In genomic region chr16:12078405-12079245, GRCh38 we compare ENCODE assay signal across 11 cellular contexts.
DNase-seq lines count a peak whose midpoint lies in the region; ATAC-seq and TF ChIP-seq lines count a peak whose summit lies in the region.
"Had no signal": no experiment of that assay in that cellular context is flagged by ENCODE, and none has a peak within 500 bp of the region (broad histone marks: within the 10 kb centered on the region; RNA-seq: fewer than 3 reads in every experiment).

No MANE protein-coding gene starts in this region.

- H3K9me3 ChIP-seq in lower lobe of right lung (no peaks in the 10 kb centered on the region), upper lobe of right lung (no peaks in the 10 kb centered on the region)
- H3K9me3 ChIP-seq: ascending aorta had no signal

- no peaks in the 10 kb centered on the region for H3K27me3 Mint-ChIP-seq in activated CD8-positive, alpha-beta T cell treated with anti-CD3 and anti-CD28 coated beads, Interleukin-2, amount 10 ng/mL, durations not matched to agents 7 days and 5 days (ENCODE audit: low read depth)

- peak overlapping the region; percentile 87 for H3K27ac Mint-ChIP-seq in activated CD8-positive, alpha-beta T cell treated with anti-CD3 and anti-CD28 coated beads, Interleukin-2, amount 10 ng/mL, durations not matched to agents 7 days and 5 days

- intact Hi-C loops in cardiac septum (cut with DNase I), result no loop called here
- intact Hi-C loops in Right ventricle myocardium inferior (cut with DNase I), result no loop called here
- intact Hi-C loops in lower lobe of right lung (cut with DNase I), result no loop called here
- intact Hi-C loops in upper lobe of right lung (cut with DNase I), result no loop called here

- peaks cover 12% of the 10 kb centered on the region for H3K36me3 Mint-ChIP-seq in activated CD8-positive, alpha-beta T cell treated with anti-CD3 and anti-CD28 coated beads, Interleukin-2, amount 10 ng/mL, durations not matched to agents 7 days and 5 days (ENCODE audit: low read depth)

- peaks cover 15% of the 10 kb centered on the region for H3K36me3 ChIP-seq in lower lobe of right lung
- H3K36me3 ChIP-seq in upper lobe of right lung, result peaks cover 18% of the 10 kb centered on the region

- DNase-seq in cardiac septum (ENCODE audit: low spot score), result peak; percentile 49
- no peak for DNase-seq in Right ventricle myocardium inferior (ENCODE audit: missing footprints)
- DNase-seq in activated CD8-positive, alpha-beta T cell treated with anti-CD3 and anti-CD28 coated beads, Interleukin-2, amount 10 ng/mL, durations not matched to agents 7 days and 5 days, result peak; percentile 34
- peak; percentile 44 for DNase-seq in lower lobe of right lung
- peak; percentile 54 for DNase-seq in upper lobe of right lung
- no peak for DNase-seq in stimulated activated CD8-positive, alpha-beta memory T cell treated with anti-CD3 and anti-CD28 coated beads, Interleukin-4, amount 100 ng/mL, for 48 hours
- no peak for DNase-seq in globus pallidus (ENCODE audit: low spot score)
- DNase-seq: hippocampal formation, left ventricle myocardium superior had no signal

- POLR2A ChIA-PET in activated CD8-positive, alpha-beta T cell treated with anti-CD3 and anti-CD28 coated beads, Interleukin-2, amount 10 ng/mL, durations not matched to agents 7 days and 5 days (lab: Charles Lee), result interaction anchor here (1.4 to 2.4 kb wide), 2 partner anchors 16 to 165 kb away, joined by 4 to 7 read pairs; no protein-coding TSS in a partner anchor

- CTCF ChIA-PET in activated CD8-positive, alpha-beta T cell treated with anti-CD3 and anti-CD28 coated beads, Interleukin-2, amount 10 ng/mL, durations not matched to agents 7 days and 5 days (lab: Charles Lee), result interaction anchor here (1.0 to 7.2 kb wide), 5 partner anchors 11 to 129 kb away, joined by 3 to 66 read pairs (median 5); no protein-coding TSS in a partner anchor

- peak overlapping the region; percentile 51 for H3K4me3 Mint-ChIP-seq in activated CD8-positive, alpha-beta T cell treated with anti-CD3 and anti-CD28 coated beads, Interleukin-2, amount 10 ng/mL, durations not matched to agents 7 days and 5 days

- no peaks in the 10 kb centered on the region for H3K27me3 ChIP-seq in lower lobe of right lung (ENCODE audit: low read depth)
- no peaks in the 10 kb centered on the region for H3K27me3 ChIP-seq in upper lobe of right lung
- H3K27me3 ChIP-seq: ascending aorta had no signal

- H3K4me1 ChIP-seq in lower lobe of right lung (peaks cover 18% of the 10 kb centered on the region), upper lobe of right lung (peaks cover 10% of the 10 kb centered on the region)
- H3K4me1 ChIP-seq: ascending aorta had no signal

- H3K4me3 ChIP-seq in lower lobe of right lung (no peak overlapping the region), upper lobe of right lung (no peak overlapping the region)
- H3K4me3 ChIP-seq: ascending aorta had no signal

- H3K4me1 Mint-ChIP-seq in activated CD8-positive, alpha-beta T cell treated with anti-CD3 and anti-CD28 coated beads, Interleukin-2, amount 10 ng/mL, durations not matched to agents 7 days and 5 days (ENCODE audit: low read depth), result peaks cover 80% of the 10 kb centered on the region

- TF ChIP-seq CTCF in lower lobe of right lung (IDR thresholded peaks at IDR 0.05) (no peak), upper lobe of right lung (IDR thresholded peaks at IDR 0.05) (no peak)

- peak overlapping the region; percentile 61 for H3K27ac ChIP-seq in lower lobe of right lung
- H3K27ac ChIP-seq in upper lobe of right lung, result peak overlapping the region; percentile 76
- H3K27ac ChIP-seq: ascending aorta had no signal

- H3K9me3 Mint-ChIP-seq in activated CD8-positive, alpha-beta T cell treated with anti-CD3 and anti-CD28 coated beads, Interleukin-2, amount 10 ng/mL, durations not matched to agents 7 days and 5 days (ENCODE audit: insufficient read depth), result no peaks in the 10 kb centered on the region

- ATAC-seq in Right ventricle myocardium inferior (no peak), lower lobe of right lung (peak; percentile 81 to 86), upper lobe of right lung (peak; percentile 81), HG02759 (IDR thresholded peaks at IDR 0.05; ENCODE audit: unreplicated experiment) (no peak)
- no peak for ATAC-seq in activated CD8-positive, alpha-beta T cell treated with anti-CD3 and anti-CD28 coated beads, Interleukin-2, amount 10 ng/mL, durations not matched to agents 7 days and 5 days
- ATAC-seq: left ventricle myocardium superior had no signal

Comparison
In these comparisons a context has a peak if more than half of its experiments do, and no peak if none do; other contexts are left out.
1. DNase-seq: peak in cardiac septum (single experiment), activated CD8-positive, alpha-beta T cell treated with anti-CD3 and anti-CD28 coated beads, Interleukin-2, amount 10 ng/mL, durations not matched to agents 7 days and 5 days (single experiment), lower lobe of right lung (single experiment) and upper lobe of right lung (single experiment); none in Right ventricle myocardium inferior (single experiment), stimulated activated CD8-positive, alpha-beta memory T cell treated with anti-CD3 and anti-CD28 coated beads, Interleukin-4, amount 100 ng/mL, for 48 hours (single experiment) and globus pallidus (single experiment).
2. ATAC-seq: peak in lower lobe of right lung (2 of 2) and upper lobe of right lung (single experiment); none in Right ventricle myocardium inferior (single experiment), activated CD8-positive, alpha-beta T cell treated with anti-CD3 and anti-CD28 coated beads, Interleukin-2, amount 10 ng/mL, durations not matched to agents 7 days and 5 days (single experiment) and HG02759 (single experiment).